In genomic region chr1:32178380-32179192, GRCh38 we compare ENCODE assay signal across 8 cellular contexts. TPM values are rescaled to one million over a fixed set of nuclear protein-coding genes. Genes with fewer than 3 reads are reported as not detected.
A peak's percentile ranks its signal among the peaks of the same experiment; 100 is the strongest.
DNase-seq lines count a peak whose midpoint lies in the region; ATAC-seq and TF ChIP-seq lines count a peak whose summit lies in the region.

No MANE protein-coding gene starts in this region.

- POLR2A ChIA-PET in naive thymus-derived CD8-positive, alpha-beta T cell (lab: Charles Lee) = interaction anchor here (0.6 to 3.6 kb wide), 23 partner anchors 9 to 473 kb away, joined by 3 to 23 read pairs (median 5); partner anchors contain the start of genes BSDC1, CCDC28B, HDAC1 and IQCC

- no peak for TF ChIP-seq CTCF in BE2C (IDR thresholded peaks at IDR 0.05; ENCODE audit: low read depth, low read length)
- TF ChIP-seq CTCF in LNCaP clone FGC (IDR thresholded peaks at IDR 0.05; ENCODE audit: control insufficient read depth, extremely low read depth, insufficient read depth) = no peak
- TF ChIP-seq CTCF in breast epithelium (IDR thresholded peaks at IDR 0.05) = no peak

- H3K4me1 ChIP-seq in BE2C = no peaks in the 10 kb centered on the region
- H3K4me1 ChIP-seq in breast epithelium = peaks cover 0 to 18% of the 10 kb centered on the region in 2 donors

- no peaks in the 10 kb centered on the region for H3K27me3 Mint-ChIP-seq in naive thymus-derived CD8-positive, alpha-beta T cell

- H3K4me3 Mint-ChIP-seq in naive thymus-derived CD8-positive, alpha-beta T cell = peak overlapping the region; percentile 84 to 95 (median 90)

- peak overlapping the region; percentile 91 to 98 for H3K27ac ChIP-seq in breast epithelium

- no peaks in the 10 kb centered on the region for H3K27me3 ChIP-seq in BE2C
- no peaks in the 10 kb centered on the region for H3K27me3 ChIP-seq in breast epithelium

- DNase-seq in BE2C (no peak), LNCaP clone FGC (ENCODE audit: low read depth) (no peak), breast epithelium (ENCODE audit: low spot score in 2 of 2) (no peak), kidney tubule cell (ENCODE audit: low spot score) (no peak), cerebellar nuclear complex (lab: John Stamatoyannopoulos, UW) (no peak)
- DNase-seq in naive thymus-derived CD8-positive, alpha-beta T cell = no peak

- peaks cover 0 to 28% (median 0%) of the 10 kb centered on the region in 3 donors for H3K36me3 Mint-ChIP-seq in naive thymus-derived CD8-positive, alpha-beta T cell

- H3K4me3 ChIP-seq in BE2C (ENCODE audit: low read depth, low read length) (peak overlapping the region; percentile 73; the same call in 1 of the 2 replicates), LNCaP clone FGC (ENCODE audit: low read depth, low read length) (peak overlapping the region; percentile 71), breast epithelium (peak overlapping the region; percentile 62 to 76 (median 71))

- H3K27ac Mint-ChIP-seq in naive thymus-derived CD8-positive, alpha-beta T cell = peak overlapping the region; percentile 85 to 98 (median 95)

- no peak for ATAC-seq in naive thymus-derived CD8-positive, alpha-beta T cell
- ATAC-seq in HG03196 (IDR thresholded peaks at IDR 0.05; ENCODE audit: unreplicated experiment) = no peak
- ATAC-seq in GM21576 (IDR thresholded peaks at IDR 0.05; ENCODE audit: unreplicated experiment) = no peak

- H3K9me3 ChIP-seq in BE2C (no peaks in the 10 kb centered on the region), breast epithelium (no peaks in the 10 kb centered on the region)

- no peaks in the 10 kb centered on the region for H3K9me3 Mint-ChIP-seq in naive thymus-derived CD8-positive, alpha-beta T cell

- intact Hi-C loops in breast epithelium (cut with DNase I; ENCODE audit: low total_unique reads) = no loop called here

- no peak for TF ChIP-seq POLR2A in breast epithelium (IDR thresholded peaks at IDR 0.05)

- peaks cover 24 to 39% (median 32%) of the 10 kb centered on the region in 4 donors for H3K4me1 Mint-ChIP-seq in naive thymus-derived CD8-positive, alpha-beta T cell

- H3K36me3 ChIP-seq in BE2C = peaks cover 8% of the 10 kb centered on the region
- H3K36me3 ChIP-seq in breast epithelium = no peaks in the 10 kb centered on the region

RNA-seq across cellular contexts. Expression of gene TXLNA, which starts 0.9 kb away (rescaled TPM):
- 27.4 TPM for polyA plus RNA-seq in BE2C (2012; ENCODE audit: insufficient read depth, insufficient read length, low read depth)
- 10 to 100 TPM; 38.7 to 51.8 (median 45.8) TPM for total RNA-seq in breast epithelium
- 10 to 100 TPM; 35.7 to 36.0 TPM for total RNA-seq in naive thymus-derived CD8-positive, alpha-beta T cell
- polyA plus RNA-seq in naive thymus-derived CD8-positive, alpha-beta T cell = 10 to 100 TPM; 19.0 to 28.3 (median 24.4) TPM

RNA-seq across cellular contexts. Expression of gene CCDC28B, which starts 21.8 kb away (rescaled TPM):
- 79.9 TPM for polyA plus RNA-seq in BE2C (2012; ENCODE audit: insufficient read depth, insufficient read length, low read depth)
- total RNA-seq in breast epithelium = 1 to 10 TPM; 1.4 to 5.2 (median 4.1) TPM
- total RNA-seq in naive thymus-derived CD8-positive, alpha-beta T cell = 1 to 10 TPM; 6.5 to 7.0 TPM
- polyA plus RNA-seq in naive thymus-derived CD8-positive, alpha-beta T cell = 10 to 100 TPM; 15.4 to 17.3 (median 16.3) TPM

RNA-seq across cellular contexts. Expression of gene IQCC, which starts 26.9 kb away (rescaled TPM):
- 2.8 TPM for polyA plus RNA-seq in BE2C (2012; ENCODE audit: insufficient read depth, insufficient read length, low read depth)
- total RNA-seq in breast epithelium = 1 to 10 TPM; 1.8 to 3.5 (median 2.3) TPM
- 1 to 10 TPM; 1.7 to 2.1 TPM for total RNA-seq in naive thymus-derived CD8-positive, alpha-beta T cell
- polyA plus RNA-seq in naive thymus-derived CD8-positive, alpha-beta T cell = under 1 TPM; 0.60 to 0.92 (median 0.73) TPM

RNA-seq across cellular contexts. Expression of gene DCDC2B, which starts 30.3 kb away (rescaled TPM):
- polyA plus RNA-seq in BE2C (2012; ENCODE audit: insufficient read depth, insufficient read length, low read depth) = not detected
- total RNA-seq in breast epithelium = under 1 TPM in 1 of 3 donors, not detected in 2; 0.33 TPM
- total RNA-seq in naive thymus-derived CD8-positive, alpha-beta T cell = under 1 TPM in 1 of 2 experiments, not detected in 1; 0.22 TPM
- under 1 TPM in 1 of 3 donors, not detected in 2; 0.08 TPM for polyA plus RNA-seq in naive thymus-derived CD8-positive, alpha-beta T cell

RNA-seq across cellular contexts. Expression of gene TMEM234, which starts 43.6 kb away (rescaled TPM):
- 9.9 TPM for polyA plus RNA-seq in BE2C (2012; ENCODE audit: insufficient read depth, insufficient read length, low read depth)
- total RNA-seq in breast epithelium = 10 to 100 TPM in 2 of 3 donors, 1 to 10 TPM in 1; 5.8 to 20.6 (median 13.4) TPM
- 10 to 100 TPM; 24.3 to 26.4 TPM for total RNA-seq in naive thymus-derived CD8-positive, alpha-beta T cell
- 1 to 10 TPM; 2.1 to 4.9 (median 4.4) TPM for polyA plus RNA-seq in naive thymus-derived CD8-positive, alpha-beta T cell
